ENCODE assay signal across 32 cellular contexts in genomic region chr14:87254331-87254730, GRCh38.
"Had no signal": no experiment of that assay in that cellular context is flagged by ENCODE, and none has a peak within 500 bp of the region (broad histone marks: within the 10 kb centered on the region; RNA-seq: fewer than 3 reads in every experiment).

No MANE protein-coding gene starts in this region.

- ATAC-seq: activated CD8-positive, alpha-beta T cell treated with anti-CD3 and anti-CD28 coated beads for 36 hours; activated naive CD4-positive, alpha-beta T cell treated with anti-CD3 and anti-CD28 coated beads, Interleukin-2, amount 50 U/mL, for 72 hours; activated T-cell treated with anti-CD3 and anti-CD28 coated beads, Interleukin-2, amount 50 U/mL, for 4 hours; activated T-cell treated with anti-CD3 and anti-CD28 coated beads, Interleukin-2, amount 50 U/mL, for 72 hours; activated T-helper 17 cell treated with anti-CD3 and anti-CD28 coated beads, Interleukin-2, amount 50 U/mL, for 72 hours; body of pancreas had no signal

- H3K4me3 ChIP-seq: adrenal gland, body of pancreas, cardiac muscle cell had no signal

- DNase-seq: activated B cell treated with CpG ODN at 0.5 μM for 24 hours; activated CD4-positive, alpha-beta memory T cell treated with anti-CD3 and anti-CD28 coated beads for 36 hours; activated CD4-positive, alpha-beta T cell treated with anti-CD3 and anti-CD28 coated beads for 4 hours; activated CD4-positive, alpha-beta T cell treated with anti-CD3 and anti-CD28 coated beads, Interleukin-2, amount 10 ng/mL, durations not matched to agents 24 days and 14 days; activated CD4-positive, alpha-beta T cell treated with anti-CD3 and anti-CD28 coated beads, Interleukin-2, amount 50 U/mL, for 1 hour; activated CD4-positive, alpha-beta T cell treated with anti-CD3 and anti-CD28 coated beads, Interleukin-2, amount 50 U/mL, for 4 hours; activated CD4-positive, CD25-positive, alpha-beta regulatory T cell treated with anti-CD3 and anti-CD28 coated beads, Interleukin-2, amount 50 U/mL, for 72 hours; activated CD8-positive, alpha-beta memory T cell treated with anti-CD3 and anti-CD28 coated beads, Interleukin-2, amount 50 U/mL, for 4 hours; activated CD8-positive, alpha-beta T cell treated with anti-CD3 and anti-CD28 coated beads for 36 hours; activated effector memory CD4-positive, alpha-beta T cell treated with anti-CD3 and anti-CD28 coated beads, Interleukin-2, amount 50 U/mL, for 16 hours; activated gamma-delta T cell treated with Interleukin-2 at 50 U/mL for 16 hours; activated naive CD4-positive, alpha-beta T cell; activated naive CD4-positive, alpha-beta T cell treated with anti-CD3 and anti-CD28 coated beads for 36 hours; activated naive CD4-positive, alpha-beta T cell treated with anti-CD3 and anti-CD28 coated beads, Interleukin-2, amount 50 U/mL, for 16 hours; activated naive CD8-positive, alpha-beta T cell treated with anti-CD3 and anti-CD28 coated beads for 36 hours; activated T-cell treated with anti-CD3 and anti-CD28 coated beads for 4 hours; activated T-cell treated with anti-CD3 and anti-CD28 coated beads, Interleukin-2, amount 50 U/mL, for 1 hour; activated T-cell treated with anti-CD3 and anti-CD28 coated beads, Interleukin-2, amount 50 U/mL, for 4 hours; activated T-cell treated with anti-CD3 and anti-CD28 coated beads, Interleukin-2, amount 50 U/mL, for 72 hours; adrenal gland; amniotic stem cell; aorta; body of pancreas; caudate nucleus; cerebellar nuclear complex; T-helper 1 cell; T-helper 2 cell; T-helper 9 cell had no signal

- H3K27ac ChIP-seq: adrenal gland, body of pancreas, cardiac muscle cell, VCaP had no signal

- H3K9me3 ChIP-seq: adrenal gland, body of pancreas had no signal

- H3K36me3 ChIP-seq: adrenal gland, cardiac muscle cell had no signal

- H3K4me1 ChIP-seq: adrenal gland had no signal

- H3K27me3 ChIP-seq: adrenal gland, body of pancreas, cardiac muscle cell had no signal
